1 cellular context compared by ENCODE assay signal in the genomic region with DNA sequence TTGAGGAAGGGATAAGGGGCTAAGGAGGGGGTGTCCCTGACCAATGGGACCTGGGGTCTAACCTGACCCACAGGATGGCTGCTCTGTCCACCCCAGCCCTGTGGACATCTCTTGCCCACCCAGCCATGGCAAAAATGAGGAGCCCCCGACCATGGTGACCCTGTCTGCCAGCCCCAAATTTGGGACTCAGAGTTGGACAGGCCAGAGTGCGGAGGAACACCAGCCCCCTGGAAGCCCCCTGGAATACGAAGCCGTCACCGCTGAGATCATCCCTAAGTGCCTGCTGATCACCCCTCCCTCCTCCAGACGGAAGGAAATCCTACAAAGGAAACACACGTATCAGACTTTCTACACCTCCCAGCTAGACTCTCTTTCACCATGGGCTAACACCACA.
TF ChIP-seq lines count a peak whose summit lies in the region.

No MANE protein-coding gene starts in this region.

TF ChIP-seq in IMR-90, 13 proteins besides CTCF, POLR2A, EP300 and RAD21:
- TF ChIP-seq MXI1 (IDR thresholded peaks at IDR 0.05; ENCODE audit: borderline replicate concordance, low read depth, low read length): no peak
- no peak for TF ChIP-seq RCOR1 (IDR thresholded peaks at IDR 0.05; ENCODE audit: insufficient replicate concordance, low read length)
- no peak for TF ChIP-seq BHLHE40 (IDR thresholded peaks at IDR 0.05; ENCODE audit: low read depth, low read length)
- TF ChIP-seq, protein P1, sequence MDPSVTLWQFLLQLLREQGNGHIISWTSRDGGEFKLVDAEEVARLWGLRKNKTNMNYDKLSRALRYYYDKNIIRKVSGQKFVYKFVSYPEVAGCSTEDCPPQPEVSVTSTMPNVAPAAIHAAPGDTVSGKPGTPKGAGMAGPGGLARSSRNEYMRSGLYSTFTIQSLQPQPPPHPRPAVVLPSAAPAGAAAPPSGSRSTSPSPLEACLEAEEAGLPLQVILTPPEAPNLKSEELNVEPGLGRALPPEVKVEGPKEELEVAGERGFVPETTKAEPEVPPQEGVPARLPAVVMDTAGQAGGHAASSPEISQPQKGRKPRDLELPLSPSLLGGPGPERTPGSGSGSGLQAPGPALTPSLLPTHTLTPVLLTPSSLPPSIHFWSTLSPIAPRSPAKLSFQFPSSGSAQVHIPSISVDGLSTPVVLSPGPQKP (IDR thresholded peaks at IDR 0.05; ENCODE audit: borderline replicate concordance, low read depth, low read length): no peak
- TF ChIP-seq FOS (IDR thresholded peaks at IDR 0.05; ENCODE audit: low read depth, low read length): no peak
- TF ChIP-seq MAFK (IDR thresholded peaks at IDR 0.05; ENCODE audit: low read depth, low read length): no peak
- TF ChIP-seq CEBPB (IDR thresholded peaks at IDR 0.05; ENCODE audit: low read depth, low read length): no peak
- TF ChIP-seq, protein P2, sequence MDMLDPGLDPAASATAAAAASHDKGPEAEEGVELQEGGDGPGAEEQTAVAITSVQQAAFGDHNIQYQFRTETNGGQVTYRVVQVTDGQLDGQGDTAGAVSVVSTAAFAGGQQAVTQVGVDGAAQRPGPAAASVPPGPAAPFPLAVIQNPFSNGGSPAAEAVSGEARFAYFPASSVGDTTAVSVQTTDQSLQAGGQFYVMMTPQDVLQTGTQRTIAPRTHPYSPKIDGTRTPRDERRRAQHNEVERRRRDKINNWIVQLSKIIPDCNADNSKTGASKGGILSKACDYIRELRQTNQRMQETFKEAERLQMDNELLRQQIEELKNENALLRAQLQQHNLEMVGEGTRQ (IDR thresholded peaks at IDR 0.05; ENCODE audit: low read depth, low read length): no peak
- TF ChIP-seq SMC3 (IDR thresholded peaks at IDR 0.05; ENCODE audit: low read depth, low read length): no peak
- TF ChIP-seq CHD1 (IDR thresholded peaks at IDR 0.05; ENCODE audit: low read depth, low read length): no peak
- TF ChIP-seq MAZ (IDR thresholded peaks at IDR 0.05; ENCODE audit: borderline replicate concordance, low read depth, low read length): no peak
- no peak for TF ChIP-seq RFX5 (IDR thresholded peaks at IDR 0.05; ENCODE audit: low read depth, low read length)
- TF ChIP-seq NFE2L2 (IDR thresholded peaks at IDR 0.05; ENCODE audit: low read depth, low read length): no peak
TF ChIP-seq in IMR-90: peak in this region for 0.
